ENCODE assay signal across 15 cellular contexts in genomic region chr2:54599326-54599710, GRCh38.
DNase-seq lines count a peak whose midpoint lies in the region; ATAC-seq, FAIRE-seq and TF ChIP-seq lines count a peak whose summit lies in the region.
"Had no signal": no experiment of that assay in that cellular context is flagged by ENCODE, and none has a peak within 500 bp of the region (broad histone marks: within the 10 kb centered on the region; RNA-seq: fewer than 3 reads in every experiment).

No MANE protein-coding gene starts in this region.

- peak overlapping the region in 1 of 2 donors; percentile 17 for H3K9ac ChIP-seq in kidney (ENCODE audit: low read length in 2 of 2)

- peaks cover 2 to 8% of the 10 kb centered on the region in 2 donors for H3K36me3 ChIP-seq in kidney (ENCODE audit: control insufficient read depth in 1 of 2, insufficient read depth in 2 of 2, low read length in 2 of 2)
- no peaks in the 10 kb centered on the region for H3K36me3 ChIP-seq in CD8-positive, alpha-beta memory T cell (ENCODE audit: insufficient read depth, low read length)

- TF ChIP-seq CTCF in kidney (IDR thresholded peaks at IDR 0.05; ENCODE audit: borderline replicate concordance, extremely low read depth, insufficient read depth): no peak

- H3K4me3 ChIP-seq in kidney (ENCODE audit: low read length in 2 of 2) (no peak overlapping the region), skin epidermis (no peak overlapping the region)
- no peak overlapping the region for H3K4me3 ChIP-seq in CD8-positive, alpha-beta memory T cell (ENCODE audit: low read length)

- intact Hi-C loops in kidney (cut with DNase I): no loop called here

- no peak for FAIRE-seq in kidney (lab: Jason Lieb, UNC)
- FAIRE-seq: GM12892 had no signal

- CTCF ChIA-PET in CD8-positive, alpha-beta memory T cell (lab: Charles Lee): interaction anchor here (0.7 to 1.9 kb wide), 3 partner anchors 18 to 25 kb away, joined by 3 to 5 read pairs (median 3); no protein-coding TSS in a partner anchor

- peak overlapping the region; percentile 20 for H3K4me3 Mint-ChIP-seq in activated naive CD8-positive, alpha-beta T cell
- H3K4me3 Mint-ChIP-seq in CD8-positive, alpha-beta memory T cell: peak overlapping the region in 1 of 7 donors; percentile 6
- H3K4me3 Mint-ChIP-seq: memory B cell had no signal

- H3K27me3 ChIP-seq in CD8-positive, alpha-beta memory T cell (ENCODE audit: insufficient read depth, low read length, poor library complexity, severe bottlenecking): no peaks in the 10 kb centered on the region

- H3K27ac ChIP-seq in kidney (ENCODE audit: low read depth in 2 of 2, low read length in 2 of 2) (peak overlapping the region; percentile 58 to 87), skin epidermis (peak overlapping the region in 20 of 21 experiments; percentile 17 to 86 (median 64))
- no peak overlapping the region for H3K27ac ChIP-seq in CD8-positive, alpha-beta memory T cell (ENCODE audit: low read depth, low read length)

- ATAC-seq in HG03442 (IDR thresholded peaks at IDR 0.05; ENCODE audit: unreplicated experiment): no peak
- ATAC-seq: Panc1 had no signal

- no peaks in the 10 kb centered on the region for H3K9me3 Mint-ChIP-seq in activated naive CD8-positive, alpha-beta T cell (ENCODE audit: low read depth)
- H3K9me3 Mint-ChIP-seq in CD8-positive, alpha-beta memory T cell: no peaks in the 10 kb centered on the region
- H3K9me3 Mint-ChIP-seq: memory B cell had no signal

- H3K9me3 ChIP-seq in kidney (ENCODE audit: control insufficient read depth in 1 of 2, low read length in 2 of 2): no peaks in the 10 kb centered on the region
- no peaks in the 10 kb centered on the region for H3K9me3 ChIP-seq in CD8-positive, alpha-beta memory T cell (ENCODE audit: low read length)

- peaks cover 96% of the 10 kb centered on the region for H3K4me1 Mint-ChIP-seq in activated naive CD8-positive, alpha-beta T cell (ENCODE audit: low read depth)
- H3K4me1 Mint-ChIP-seq in CD8-positive, alpha-beta memory T cell: peaks cover 87 to 100% (median 98%) of the 10 kb centered on the region in 3 donors

- peak overlapping the region; percentile 99 for H3K27ac Mint-ChIP-seq in activated naive CD8-positive, alpha-beta T cell
- H3K27ac Mint-ChIP-seq in CD8-positive, alpha-beta memory T cell: peak overlapping the region in 3 of 8 donors; percentile 68 to 85 (median 83)
- H3K27ac Mint-ChIP-seq: memory B cell had no signal

- DNase-seq in HS-27A (ENCODE audit: low read depth) (peak; percentile 38), kidney (no peak), NCI-H1436 (lab: John Stamatoyannopoulos, UW) (no peak), GM19240 (ENCODE audit: insufficient read length, low spot score) (no peak)
- DNase-seq in CD8-positive, alpha-beta memory T cell: no peak
- DNase-seq: activated T-cell treated with anti-CD3 and anti-CD28 coated beads, Interleukin-2, amount 50 U/mL, for 1 hour; DND-41; Kasumi-1; NCI-H2171 had no signal

- POLR2A ChIA-PET in CD8-positive, alpha-beta memory T cell (lab: Charles Lee): no interaction called here

- H3K4me1 ChIP-seq in kidney (ENCODE audit: control insufficient read depth in 1 of 2, insufficient read depth in 1 of 2, low read depth in 1 of 2, low read length in 2 of 2): peaks cover 78 to 82% of the 10 kb centered on the region in 2 donors
- peaks cover 96% of the 10 kb centered on the region for H3K4me1 ChIP-seq in CD8-positive, alpha-beta memory T cell (ENCODE audit: insufficient read depth, low read length)

- H3K36me3 Mint-ChIP-seq in activated naive CD8-positive, alpha-beta T cell: peaks cover 12% of the 10 kb centered on the region
- H3K36me3 Mint-ChIP-seq in CD8-positive, alpha-beta memory T cell: peaks cover 7 to 50% (median 7%) of the 10 kb centered on the region in 3 donors

- H3K27me3 Mint-ChIP-seq in activated naive CD8-positive, alpha-beta T cell: no peaks in the 10 kb centered on the region
- no peaks in the 10 kb centered on the region for H3K27me3 Mint-ChIP-seq in CD8-positive, alpha-beta memory T cell
- H3K27me3 Mint-ChIP-seq: memory B cell had no signal
